ENCODE assay signal across 8 cellular contexts in the genomic region with DNA sequence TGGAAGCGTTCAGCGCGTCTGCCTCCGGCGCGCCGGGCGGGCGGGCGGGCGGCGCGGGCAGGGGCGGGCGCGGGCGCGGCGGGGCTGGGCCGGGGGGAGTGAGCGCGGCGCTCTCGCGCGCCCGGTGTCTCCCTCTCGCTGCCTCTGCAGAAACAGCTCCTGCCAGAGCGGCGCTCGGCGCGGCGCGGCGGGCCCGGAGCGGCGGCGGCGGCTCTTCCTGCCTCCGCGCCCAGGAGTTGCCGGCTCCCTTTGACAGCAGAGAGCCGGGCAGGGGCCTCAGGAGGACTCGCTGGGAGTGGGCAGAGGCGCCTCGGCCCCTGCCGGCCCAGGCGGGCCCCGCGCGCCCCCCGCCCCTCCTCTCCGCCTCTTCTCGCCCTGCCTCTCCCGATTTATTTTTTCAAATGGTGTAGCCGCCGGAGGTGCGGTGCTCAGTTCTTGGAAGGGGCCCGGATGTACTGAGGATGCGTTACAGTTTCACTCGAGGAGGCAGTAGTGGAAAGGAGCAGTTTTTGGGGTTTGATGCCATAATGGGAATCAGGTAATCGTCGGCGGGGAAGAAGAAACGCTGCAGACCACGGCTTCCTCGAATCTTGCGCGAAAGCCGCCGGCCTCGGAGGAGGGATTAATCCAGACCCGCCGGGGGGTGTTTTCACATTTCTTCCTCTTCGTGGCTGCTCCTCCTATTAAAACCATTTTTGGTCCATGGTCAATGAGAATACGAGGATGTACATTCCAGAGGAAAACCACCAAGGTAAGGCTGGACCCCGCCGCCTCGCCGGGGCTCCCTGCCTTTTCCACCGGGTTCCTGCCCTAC. TPM values are rescaled to one million over a fixed set of nuclear protein-coding genes. Genes with fewer than 3 reads are reported as not detected.
DNase-seq lines count a peak whose midpoint lies in the region; ATAC-seq and TF ChIP-seq lines count a peak whose summit lies in the region.

TSS of gene CACNA1C (plus strand) at position 127 of the 814 bp plus-strand sequence. CDS start at position 703, 576 bp downstream.

- POLR2A ChIA-PET in BJ (lab: Charles Lee) = no interaction called here

- DNase-seq in BJ (ENCODE audit: low read depth) (no peak), HuH-7 (ENCODE audit: low spot score) (peak; percentile 70), SW480 (ENCODE audit: low spot score) (peak; percentile 69), islet precursor cell (peak; percentile 90)
- DNase-seq in central memory CD4-positive, alpha-beta T cell = peak; percentile 18

- TF ChIP-seq CTCF in BJ (IDR thresholded peaks at IDR 0.05; ENCODE audit: insufficient read depth, low read depth, low read length) = peak; percentile 5

- H3K36me3 ChIP-seq in BJ (ENCODE audit: control insufficient read depth, insufficient read depth, low read length) = peaks cover 3% of the 10 kb centered on the region

- no peak for ATAC-seq in GM19351 (IDR thresholded peaks at IDR 0.05; ENCODE audit: unreplicated experiment)
- ATAC-seq in HG03469 (IDR thresholded peaks at IDR 0.05; ENCODE audit: unreplicated experiment) = no peak

- H3K4me3 ChIP-seq in BJ (ENCODE audit: low read depth, low read length) = peak within 1 kb of the TSS; percentile 61
- H3K4me3 ChIP-seq in skin epidermis = peak within 1 kb of the TSS; percentile 44 to 67 (median 48)

- H3K27ac ChIP-seq in skin epidermis = peak within 1 kb of the TSS; percentile 2 to 85 (median 73)

- H3K27me3 ChIP-seq in BJ (ENCODE audit: control insufficient read depth, insufficient read depth, low read length) = 0 out of 2 replicates have a peak, but pooled peaks cover 2% of the 10 kb centered on the region

- CTCF ChIA-PET in BJ (lab: Yijun Ruan, JAX) = interaction anchor here (0.7 to 1.1 kb wide), 3 partner anchors 125 to 332 kb away, joined by 3 to 4 read pairs (median 3); no protein-coding TSS in a partner anchor

RNA-seq across cellular contexts. Expression of gene CACNA1C, which starts in this region (rescaled TPM):
- 10.2 and 14.7 TPM in 2 replicates for polyA plus RNA-seq in BJ (2011; rRNA removed)
- polyA minus RNA-seq in BJ (2011; rRNA and poly(A)+ RNA removed) = 32.5 and 33.6 TPM in 2 replicates
